Comparison of ENCODE assay signal across 1 cellular context in the genomic region with DNA sequence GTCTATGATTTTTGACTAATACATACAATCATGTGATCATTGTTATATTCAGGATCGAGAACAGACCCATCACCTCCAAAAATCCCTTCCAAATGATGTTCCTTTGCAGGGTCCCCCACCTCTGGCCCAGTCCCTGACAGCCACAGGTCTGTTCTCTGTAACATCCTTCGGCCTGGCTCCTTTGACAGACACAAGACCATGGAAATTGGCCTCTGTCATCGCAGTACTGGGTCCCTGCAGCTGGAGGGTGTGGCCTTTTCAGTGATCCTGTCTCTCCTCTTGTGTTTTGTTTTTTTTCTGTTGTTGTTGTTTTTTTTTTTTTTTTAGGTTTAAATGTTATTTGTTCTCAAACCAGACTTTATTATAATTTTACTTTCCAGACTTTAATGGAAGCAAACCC.
A peak's percentile ranks its signal among the peaks of the same experiment; 100 is the strongest.
TF ChIP-seq lines count a peak whose summit lies in the region.

No MANE protein-coding gene starts in this region.

TF ChIP-seq in K562, 482 proteins besides CTCF, POLR2A, EP300 and RAD21 (continued from another document):
- TF ChIP-seq, protein P1, sequence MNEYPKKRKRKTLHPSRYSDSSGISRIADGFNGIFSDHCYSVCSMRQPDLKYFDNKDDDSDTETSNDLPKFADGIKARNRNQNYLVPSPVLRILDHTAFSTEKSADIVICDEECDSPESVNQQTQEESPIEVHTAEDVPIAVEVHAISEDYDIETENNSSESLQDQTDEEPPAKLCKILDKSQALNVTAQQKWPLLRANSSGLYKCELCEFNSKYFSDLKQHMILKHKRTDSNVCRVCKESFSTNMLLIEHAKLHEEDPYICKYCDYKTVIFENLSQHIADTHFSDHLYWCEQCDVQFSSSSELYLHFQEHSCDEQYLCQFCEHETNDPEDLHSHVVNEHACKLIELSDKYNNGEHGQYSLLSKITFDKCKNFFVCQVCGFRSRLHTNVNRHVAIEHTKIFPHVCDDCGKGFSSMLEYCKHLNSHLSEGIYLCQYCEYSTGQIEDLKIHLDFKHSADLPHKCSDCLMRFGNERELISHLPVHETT (CRISPR knock-in tag; conservative IDR thresholded peaks at IDR 0.05 in 1 of 2, IDR thresholded peaks at IDR 0.05 in 1 of 2): no peak
- TF ChIP-seq HMBOX1 (IDR thresholded peaks at IDR 0.05) (no peak), MECOM (CRISPR knock-in tag; IDR thresholded peaks at IDR 0.05) (no peak), ZNF644 (tag; IDR thresholded peaks at IDR 0.05; ENCODE audit: low read depth) (no peak), TRIM28 (IDR thresholded peaks at IDR 0.05) (no peak), FOXJ2 (tag; IDR thresholded peaks at IDR 0.05) (0 out of 2 replicates have a peak, but pooled peaks have one; percentile 61), TAF15 (IDR thresholded peaks at IDR 0.05; ENCODE audit: low read depth, low read length) (no peak), STAT5B (CRISPR knock-in tag; IDR thresholded peaks at IDR 0.05) (no peak), BCOR (IDR thresholded peaks at IDR 0.05) (no peak), BRF1 (IDR thresholded peaks at IDR 0.05; ENCODE audit: borderline replicate concordance, extremely low read depth, insufficient read length) (no peak), ZNF431 (CRISPR knock-in tag; IDR thresholded peaks at IDR 0.05) (no peak), CHD1 (IDR thresholded peaks at IDR 0.05; ENCODE audit: low read length) (no peak), ZFX (CRISPR knock-in tag; IDR thresholded peaks at IDR 0.05) (peak; percentile 1; the same call in 1 of the 2 replicates), SP2 (IDR thresholded peaks at IDR 0.05; ENCODE audit: extremely low read depth, low read depth, low read length, poor library complexity, severe bottlenecking) (no peak), CHD2 (IDR thresholded peaks at IDR 0.05; ENCODE audit: low read depth, low read length) (peak; percentile 72; the same call in 1 of the 2 replicates), CEBPB (tag; IDR thresholded peaks at IDR 0.05) (no peak), FOXM1 (IDR thresholded peaks at IDR 0.05; ENCODE audit: low read depth) (0 out of 2 replicates have a peak, but pooled peaks have one; percentile 58), FOXM1 (CRISPR knock-in tag; IDR thresholded peaks at IDR 0.05; ENCODE audit: low read depth) (no peak), TFE3 (CRISPR knock-in tag; IDR thresholded peaks at IDR 0.05) (peak; percentile 57), ZNF507 (tag; conservative IDR thresholded peaks at IDR 0.05) (no peak), OTX1 (CRISPR knock-in tag; IDR thresholded peaks at IDR 0.05) (no peak), HIVEP1 (CRISPR knock-in tag; IDR thresholded peaks at IDR 0.05) (no peak)
- TF ChIP-seq, protein P2, sequence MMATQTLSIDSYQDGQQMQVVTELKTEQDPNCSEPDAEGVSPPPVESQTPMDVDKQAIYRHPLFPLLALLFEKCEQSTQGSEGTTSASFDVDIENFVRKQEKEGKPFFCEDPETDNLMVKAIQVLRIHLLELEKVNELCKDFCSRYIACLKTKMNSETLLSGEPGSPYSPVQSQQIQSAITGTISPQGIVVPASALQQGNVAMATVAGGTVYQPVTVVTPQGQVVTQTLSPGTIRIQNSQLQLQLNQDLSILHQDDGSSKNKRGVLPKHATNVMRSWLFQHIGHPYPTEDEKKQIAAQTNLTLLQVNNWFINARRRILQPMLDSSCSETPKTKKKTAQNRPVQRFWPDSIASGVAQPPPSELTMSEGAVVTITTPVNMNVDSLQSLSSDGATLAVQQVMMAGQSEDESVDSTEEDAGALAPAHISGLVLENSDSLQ (IDR thresholded peaks at IDR 0.05): peak; percentile 72
